ENCODE assay signal across 34 cellular contexts in the genomic region with DNA sequence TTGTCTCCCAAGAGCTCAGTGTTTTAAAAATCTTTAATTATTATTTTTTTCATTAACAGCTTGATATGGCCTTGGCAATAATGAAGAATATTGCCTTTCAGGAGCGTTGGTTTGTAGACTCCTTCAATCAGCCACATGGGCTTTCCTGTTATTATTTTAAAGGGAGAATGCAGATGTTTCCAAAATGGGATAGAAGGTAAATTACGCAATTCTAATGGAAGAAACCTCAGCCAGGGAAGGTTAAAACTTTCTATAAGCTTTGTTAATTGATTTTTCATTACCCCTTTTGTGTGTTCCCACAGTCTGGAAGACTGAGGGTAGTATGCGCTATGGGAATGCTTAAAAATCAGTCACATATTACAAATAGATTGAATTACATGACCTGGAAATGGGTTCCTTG.
"Had no signal": no experiment of that assay in that cellular context is flagged by ENCODE, and none has a peak within 500 bp of the region (broad histone marks: within the 10 kb centered on the region; RNA-seq: fewer than 3 reads in every experiment).

No MANE protein-coding gene starts in this region.

- H3K36me3 ChIP-seq: MG63 had no signal

- DNase-seq: Karpas-422, Kasumi-1, MG63, MM.1S, MV-4-11, NCI-H1048, NCI-H1092, NCI-H1092 treated with DMSO at 0.1 percent for 48 hours, NCI-H1105, NCI-H1105 treated with DMSO at 0.1 percent for 48 hours, NCI-H1417, NCI-H1417 treated with DMSO at 0.1 percent for 48 hours, NCI-H1436, NCI-H1436 treated with DMSO at 0.1 percent for 48 hours, NCI-H146, NCI-H1694, NCI-H1694 treated with DMSO at 0.1 percent for 48 hours, NCI-H187, NCI-H187 treated with DMSO at 0.1 percent for 48 hours, NCI-H1930, NCI-H2029, NCI-H2029 treated with DMSO at 0.1 percent for 48 hours, NCI-H2081, NCI-H2081 treated with DMSO at 0.1 percent for 48 hours, NCI-H2107, NCI-H2171, NCI-H2171 treated with DMSO at 0.1 percent for 48 hours, NCI-H2227 treated with DMSO at 0.1 percent for 48 hours, NCI-H226, NCI-H345, NCI-H446, NCI-H446 treated with DMSO at 0.1 percent for 48 hours, NCI-H510A, NCI-H510A treated with DMSO at 0.1 percent for 48 hours had no signal

- H3K27me3 ChIP-seq: MG63 had no signal

- H3K4me3 ChIP-seq: MG63 had no signal

- H3K9me3 ChIP-seq: MG63 had no signal
